Comparison of ENCODE assay signal across 26 cellular contexts in genomic region chr6:72828904-72829303, GRCh38.
"Had no signal": no experiment of that assay in that cellular context is flagged by ENCODE, and none has a peak within 500 bp of the region (broad histone marks: within the 10 kb centered on the region; RNA-seq: fewer than 3 reads in every experiment).

No MANE protein-coding gene starts in this region.

- H3K27me3 ChIP-seq: colonic mucosa, dorsolateral prefrontal cortex, esophagus muscularis mucosa, esophagus squamous epithelium, foreskin keratinocyte, gastrocnemius medialis, gastroesophageal sphincter, heart left ventricle, heart right ventricle, hepatocyte had no signal

- H3K4me1 Mint-ChIP-seq: endodermal cell had no signal

- H3K27ac Mint-ChIP-seq: dendritic cell treated with granulocyte-macrophage colony-stimulating factor and Interleukin-4, amounts not matched to agents 40 ng/mL and 50 ng/mL, for 4 days; effector memory CD8-positive, alpha-beta T cell; endodermal cell had no signal

- H3K9me3 ChIP-seq: colonic mucosa, esophagus muscularis mucosa, esophagus squamous epithelium, gastrocnemius medialis, gastroesophageal sphincter had no signal

- H3K4me3 ChIP-seq: colonic mucosa, coronary artery, dorsolateral prefrontal cortex, esophagus muscularis mucosa, esophagus squamous epithelium, gastrocnemius medialis, gastroesophageal sphincter, heart left ventricle, heart right ventricle, hepatocyte had no signal

- H3K27ac ChIP-seq: colonic mucosa, coronary artery, dorsolateral prefrontal cortex, epithelial cell of prostate, esophagus muscularis mucosa, esophagus squamous epithelium, foreskin keratinocyte, gastrocnemius medialis, gastroesophageal sphincter, heart left ventricle, heart right ventricle, hepatocyte had no signal

- H3K36me3 ChIP-seq: colonic mucosa, esophagus muscularis mucosa, esophagus squamous epithelium, gastrocnemius medialis, gastroesophageal sphincter, heart left ventricle, heart right ventricle had no signal

- DNase-seq: colonic mucosa; cortex of kidney; dermis blood vessel endothelial cell; dorsolateral prefrontal cortex; effector CD4-positive, alpha-beta T cell; effector CD8-positive, alpha-beta T cell; effector memory CD4-positive, alpha-beta T cell; effector memory CD8-positive, alpha-beta T cell; endodermal cell; erythroblast; esophagus squamous epithelium; foreskin fibroblast; foreskin keratinocyte; foreskin melanocyte; gastrocnemius medialis; glutamatergic neuron; head of caudate nucleus; heart left ventricle; heart right ventricle; hippocampal formation had no signal

- H3K4me3 Mint-ChIP-seq: dendritic cell treated with granulocyte-macrophage colony-stimulating factor and Interleukin-4, amounts not matched to agents 40 ng/mL and 50 ng/mL, for 4 days; effector memory CD8-positive, alpha-beta T cell; endodermal cell had no signal

- ATAC-seq: effector memory CD8-positive, alpha-beta T cell; foreskin keratinocyte; gastrocnemius medialis; gastroesophageal sphincter; heart left ventricle; heart right ventricle had no signal

- H3K27me3 Mint-ChIP-seq: dendritic cell treated with granulocyte-macrophage colony-stimulating factor and Interleukin-4, amounts not matched to agents 40 ng/mL and 50 ng/mL, for 4 days; effector memory CD8-positive, alpha-beta T cell had no signal

- H3K4me1 ChIP-seq: colonic mucosa, esophagus squamous epithelium, gastroesophageal sphincter, heart right ventricle had no signal
